Comparison of ENCODE assay signal across 20 cellular contexts in the genomic region with DNA sequence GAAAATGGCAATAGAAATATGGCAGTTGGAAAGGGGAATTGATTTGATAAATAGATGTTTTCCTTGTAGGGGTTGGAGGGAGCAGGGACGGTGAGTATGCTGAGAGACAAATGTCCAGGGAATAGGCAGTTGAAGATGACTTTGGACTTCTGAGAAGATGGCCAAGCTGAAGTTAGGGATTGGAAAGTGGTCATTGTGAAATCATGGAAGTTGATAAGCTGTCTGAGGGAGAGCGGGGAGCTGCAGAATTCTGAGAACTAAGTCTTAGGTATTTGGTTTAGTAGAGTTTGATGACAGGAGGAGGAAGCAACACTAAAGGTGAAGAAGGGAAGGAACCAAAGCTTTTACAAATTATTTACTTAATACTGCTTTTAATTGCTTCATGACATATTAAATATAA. TPM values are rescaled to one million over a fixed set of nuclear protein-coding genes. Genes with fewer than 3 reads are reported as not detected.
DNase-seq lines count a peak whose midpoint lies in the region; ATAC-seq, FAIRE-seq and TF ChIP-seq lines count a peak whose summit lies in the region.
"Had no signal": no experiment of that assay in that cellular context is flagged by ENCODE, and none has a peak within 500 bp of the region (broad histone marks: within the 10 kb centered on the region; RNA-seq: fewer than 3 reads in every experiment).

No MANE protein-coding gene starts in this region.

- no peaks in the 10 kb centered on the region for H4K20me1 ChIP-seq in DND-41 (ENCODE audit: insufficient read depth, low read length)

- peak overlapping the region; percentile 32 for H3K4me2 ChIP-seq in DND-41 (ENCODE audit: insufficient read depth, low read length)
- H3K4me2 ChIP-seq: neural progenitor cell had no signal

- H3K36me3 ChIP-seq in DND-41 (ENCODE audit: insufficient read depth, low read length), result peaks cover 86% of the 10 kb centered on the region
- H3K36me3 ChIP-seq in left ventricle myocardium inferior, result peaks cover 89% of the 10 kb centered on the region
- H3K36me3 ChIP-seq in psoas muscle (ENCODE audit: insufficient read depth in 1 of 2, low read depth in 1 of 2), result peaks cover 19 to 83% of the 10 kb centered on the region in 2 donors
- H3K36me3 ChIP-seq in mucosa of descending colon (ENCODE audit: low read depth), result peaks cover 7% of the 10 kb centered on the region

- H3K27ac ChIP-seq in DND-41 (ENCODE audit: low read length) (peak overlapping the region; percentile 82), left ventricle myocardium inferior (replicated peaks) (peak overlapping the region; percentile 69), psoas muscle (peak overlapping the region; percentile 84)
- H3K27ac ChIP-seq: neural progenitor cell, Peyer's patch had no signal

- H2AFZ ChIP-seq in DND-41 (ENCODE audit: low read depth, low read length), result no peak overlapping the region
- H2AFZ ChIP-seq: neural progenitor cell had no signal

- no peak for TF ChIP-seq CTCF in DND-41 (IDR thresholded peaks at IDR 0.05; ENCODE audit: borderline replicate concordance, extremely low read depth, low read length, poor library complexity, severe bottlenecking)
- TF ChIP-seq CTCF in left ventricle myocardium inferior (IDR thresholded peaks at IDR 0.05; ENCODE audit: borderline replicate concordance), result no peak
- TF ChIP-seq CTCF in psoas muscle (IDR thresholded peaks at IDR 0.05), result no peak
- TF ChIP-seq CTCF in mucosa of descending colon (IDR thresholded peaks at IDR 0.05), result no peak

- DNase-seq in DND-41, result no peak
- no peak for DNase-seq in activated T-helper 1 cell treated with anti-CD3 and anti-CD28 coated beads, Interleukin-12 subunit alpha, Interleukin-12 subunit beta, Interleukin-2, Interleukin-4 antibody, amounts not matched to agents 30 ng/mL and 10 ng/mL and 1 ng/mL, durations not matched to agents 14 hours and 24 hours and 36 hours (ENCODE audit: low spot score)
- DNase-seq in left ventricle myocardium inferior, result no peak
- DNase-seq in psoas muscle, result no peak
- no peak for DNase-seq in mucosa of descending colon
- DNase-seq in activated effector memory CD4-positive, alpha-beta T cell treated with Interleukin-2 at 50 U/mL for 16 hours, result no peak
- DNase-seq in RCC 7860 (ENCODE audit: low spot score), result no peak
- DNase-seq: activated CD4-positive, alpha-beta T cell treated with anti-CD3 and anti-CD28 coated beads, Interleukin-2, amount 50 U/mL, for 4 hours; activated naive CD8-positive, alpha-beta T cell treated with anti-CD3 and anti-CD28 coated beads, Interleukin-2, amount 50 U/mL, for 24 hours; activated T-cell treated with anti-CD3 and anti-CD28 coated beads, Interleukin-2, amount 50 U/mL, for 48 hours; CD8-positive, alpha-beta memory T cell; NCI-H82; stimulated activated CD4-positive, alpha-beta T cell treated with anti-CD3 and anti-CD28 coated beads, Interleukin-1b, Interleukin-23, amount 100 ng/mL, for 48 hours; stimulated activated naive CD8-positive, alpha-beta T cell treated with anti-CD3 and anti-CD28 coated beads, Interleukin-15, amount 100 ng/mL, for 72 hours; T-cell had no signal

- no peaks in the 10 kb centered on the region for H3K9me3 Mint-ChIP-seq in activated T-helper 1 cell treated with anti-CD3 and anti-CD28 coated beads, Interleukin-12 subunit alpha, Interleukin-12 subunit beta, Interleukin-2, Interleukin-4 antibody, amounts not matched to agents 30 ng/mL and 10 ng/mL and 1 ng/mL, durations not matched to agents 14 hours and 24 hours and 36 hours
- H3K9me3 Mint-ChIP-seq: activated naive CD8-positive, alpha-beta T cell treated with anti-CD3 and anti-CD28 coated beads, Interleukin-2, amount 50 U/mL, for 24 hours; CD8-positive, alpha-beta memory T cell; neural progenitor cell; stimulated activated naive CD8-positive, alpha-beta T cell treated with anti-CD3 and anti-CD28 coated beads, Interleukin-15, amount 100 ng/mL, for 72 hours; T-cell had no signal

- no peaks in the 10 kb centered on the region for H3K9me3 ChIP-seq in DND-41 (ENCODE audit: insufficient read depth, low read length, severe bottlenecking)
- no peaks in the 10 kb centered on the region for H3K9me3 ChIP-seq in left ventricle myocardium inferior (replicated peaks)
- H3K9me3 ChIP-seq in psoas muscle, result no peaks in the 10 kb centered on the region
- H3K9me3 ChIP-seq in mucosa of descending colon, result no peaks in the 10 kb centered on the region
- H3K9me3 ChIP-seq: Peyer's patch had no signal

- H3K9ac ChIP-seq in DND-41 (ENCODE audit: low read depth, low read length), result peak overlapping the region; percentile 24; the same call in 1 of the 2 replicates
- H3K9ac ChIP-seq: neural progenitor cell had no signal

- 56 to 84% (median 64%) methylated on average over 2 of the region's 2 CpGs for WGBS in psoas muscle, 3 donors

- no peak overlapping the region for H3K4me3 ChIP-seq in DND-41 (ENCODE audit: low read depth in 1 of 2, low read length in 2 of 2)
- no peak overlapping the region for H3K4me3 ChIP-seq in left ventricle myocardium inferior
- H3K4me3 ChIP-seq in psoas muscle, result peak overlapping the region; percentile 5
- H3K4me3 ChIP-seq in mucosa of descending colon, result no peak overlapping the region
- H3K4me3 ChIP-seq: cardiac muscle cell, neural progenitor cell, Peyer's patch had no signal

- H3K27me3 ChIP-seq in DND-41 (ENCODE audit: insufficient read depth, low read length, poor library complexity), result no peaks in the 10 kb centered on the region
- H3K27me3 ChIP-seq in left ventricle myocardium inferior (ENCODE audit: low read depth), result no peaks in the 10 kb centered on the region
- H3K27me3 ChIP-seq in psoas muscle (ENCODE audit: insufficient read depth in 3 of 3, low read length in 2 of 3), result no peaks in the 10 kb centered on the region
- H3K27me3 ChIP-seq: cardiac muscle cell, neural progenitor cell, Peyer's patch had no signal

- H3K27ac Mint-ChIP-seq in activated T-helper 1 cell treated with anti-CD3 and anti-CD28 coated beads, Interleukin-12 subunit alpha, Interleukin-12 subunit beta, Interleukin-2, Interleukin-4 antibody, amounts not matched to agents 30 ng/mL and 10 ng/mL and 1 ng/mL, durations not matched to agents 14 hours and 24 hours and 36 hours, result peak overlapping the region; percentile 1
- H3K27ac Mint-ChIP-seq: activated naive CD8-positive, alpha-beta T cell treated with anti-CD3 and anti-CD28 coated beads, Interleukin-2, amount 50 U/mL, for 24 hours; neural progenitor cell; T-cell had no signal

- H3K4me3 Mint-ChIP-seq in activated T-helper 1 cell treated with anti-CD3 and anti-CD28 coated beads, Interleukin-12 subunit alpha, Interleukin-12 subunit beta, Interleukin-2, Interleukin-4 antibody, amounts not matched to agents 30 ng/mL and 10 ng/mL and 1 ng/mL, durations not matched to agents 14 hours and 24 hours and 36 hours, result no peak overlapping the region
- H3K4me3 Mint-ChIP-seq: activated naive CD8-positive, alpha-beta T cell treated with anti-CD3 and anti-CD28 coated beads, Interleukin-2, amount 50 U/mL, for 24 hours; CD8-positive, alpha-beta memory T cell; neural progenitor cell; stimulated activated naive CD8-positive, alpha-beta T cell treated with anti-CD3 and anti-CD28 coated beads, Interleukin-15, amount 100 ng/mL, for 72 hours; T-cell had no signal

- H3K27me3 Mint-ChIP-seq in activated T-helper 1 cell treated with anti-CD3 and anti-CD28 coated beads, Interleukin-12 subunit alpha, Interleukin-12 subunit beta, Interleukin-2, Interleukin-4 antibody, amounts not matched to agents 30 ng/mL and 10 ng/mL and 1 ng/mL, durations not matched to agents 14 hours and 24 hours and 36 hours (ENCODE audit: insufficient read depth), result no peaks in the 10 kb centered on the region
- H3K27me3 Mint-ChIP-seq: activated naive CD8-positive, alpha-beta T cell treated with anti-CD3 and anti-CD28 coated beads, Interleukin-2, amount 50 U/mL, for 24 hours; CD8-positive, alpha-beta memory T cell; stimulated activated naive CD8-positive, alpha-beta T cell treated with anti-CD3 and anti-CD28 coated beads, Interleukin-15, amount 100 ng/mL, for 72 hours; T-cell had no signal

- ATAC-seq in DND-41 (ENCODE audit: insufficient read depth, low read depth) (no peak), psoas muscle (peak in 3 of 4 donors; percentile 6 to 19 (median 9)), HG03095 (IDR thresholded peaks at IDR 0.05; ENCODE audit: unreplicated experiment) (no peak), mucosa of descending colon (no peak)
- ATAC-seq: activated naive CD8-positive, alpha-beta T cell treated with anti-CD3 and anti-CD28 coated beads, Interleukin-2, amount 50 U/mL, for 24 hours; stimulated activated naive CD8-positive, alpha-beta T cell treated with anti-CD3 and anti-CD28 coated beads, Interleukin-15, amount 100 ng/mL, for 72 hours; T-cell had no signal

- intact Hi-C loops in activated T-helper 1 cell treated with anti-CD3 and anti-CD28 coated beads, Interleukin-12 subunit alpha, Interleukin-12 subunit beta, Interleukin-2, Interleukin-4 antibody, amounts not matched to agents 30 ng/mL and 10 ng/mL and 1 ng/mL, durations not matched to agents 14 hours and 24 hours and 36 hours (cut with micrococcal nuclease), result no loop called here
- intact Hi-C loops in left ventricle myocardium inferior (cut with micrococcal nuclease), result no loop called here
- intact Hi-C loops in psoas muscle (cut with DNase I), result no loop called here
- intact Hi-C loops in mucosa of descending colon (cut with DNase I, micrococcal nuclease), result no loop called here

- peaks cover 5% of the 10 kb centered on the region for H3K4me1 Mint-ChIP-seq in activated T-helper 1 cell treated with anti-CD3 and anti-CD28 coated beads, Interleukin-12 subunit alpha, Interleukin-12 subunit beta, Interleukin-2, Interleukin-4 antibody, amounts not matched to agents 30 ng/mL and 10 ng/mL and 1 ng/mL, durations not matched to agents 14 hours and 24 hours and 36 hours (ENCODE audit: low read depth)
- H3K4me1 Mint-ChIP-seq: activated naive CD8-positive, alpha-beta T cell treated with anti-CD3 and anti-CD28 coated beads, Interleukin-2, amount 50 U/mL, for 24 hours; neural progenitor cell; stimulated activated naive CD8-positive, alpha-beta T cell treated with anti-CD3 and anti-CD28 coated beads, Interleukin-15, amount 100 ng/mL, for 72 hours had no signal

- FAIRE-seq in RCC 7860 (lab: Jason Lieb, UNC), result no peak
- FAIRE-seq: kidney had no signal

- H3K4me1 ChIP-seq in DND-41 (ENCODE audit: insufficient read depth, low read length) (peaks cover 51% of the 10 kb centered on the region), left ventricle myocardium inferior (peaks cover 32% of the 10 kb centered on the region), psoas muscle (peaks cover 18% of the 10 kb centered on the region), mucosa of descending colon (ENCODE audit: low read depth) (no peaks in the 10 kb centered on the region)
- H3K4me1 ChIP-seq: neural progenitor cell, Peyer's patch had no signal

- peaks cover 30% of the 10 kb centered on the region for H3K79me2 ChIP-seq in DND-41 (ENCODE audit: insufficient read depth, low read length)

- H3K36me3 Mint-ChIP-seq in activated T-helper 1 cell treated with anti-CD3 and anti-CD28 coated beads, Interleukin-12 subunit alpha, Interleukin-12 subunit beta, Interleukin-2, Interleukin-4 antibody, amounts not matched to agents 30 ng/mL and 10 ng/mL and 1 ng/mL, durations not matched to agents 14 hours and 24 hours and 36 hours (ENCODE audit: low read depth), result peaks cover 48% of the 10 kb centered on the region

RNA-seq across cellular contexts. Expression of a gene that starts 15.1 kb away (rescaled TPM):
- 34.9 and 39.9 TPM in 2 replicates for total RNA-seq in activated T-helper 1 cell treated with anti-CD3 and anti-CD28 coated beads, Interleukin-12 subunit alpha, Interleukin-12 subunit beta, Interleukin-2, Interleukin-4 antibody, amounts not matched to agents 30 ng/mL and 10 ng/mL and 1 ng/mL, durations not matched to agents 14 hours and 24 hours and 36 hours
- total RNA-seq in left ventricle myocardium inferior (60.2 TPM), psoas muscle (10 to 100 TPM; 28.2 to 49.7 (median 44.2) TPM), mucosa of descending colon (10 to 100 TPM; 27.4 to 41.5 (median 40.6) TPM)
- 10 to 100 TPM; 32.5 to 44.4 (median 39.7) TPM for polyA plus RNA-seq in psoas muscle

RNA-seq across cellular contexts. Expression of a gene that starts 15.3 kb away (rescaled TPM):
- total RNA-seq in activated T-helper 1 cell treated with anti-CD3 and anti-CD28 coated beads, Interleukin-12 subunit alpha, Interleukin-12 subunit beta, Interleukin-2, Interleukin-4 antibody, amounts not matched to agents 30 ng/mL and 10 ng/mL and 1 ng/mL, durations not matched to agents 14 hours and 24 hours and 36 hours, result 30.3 and 32.1 TPM in 2 replicates
- total RNA-seq in left ventricle myocardium inferior (15.5 TPM), psoas muscle (10 to 100 TPM; 15.1 to 22.8 (median 19.5) TPM), mucosa of descending colon (10 to 100 TPM; 10.0 to 16.2 (median 10.9) TPM)
- 10 to 100 TPM in 2 of 3 donors, 1 to 10 TPM in 1; 9.0 to 20.7 (median 12.5) TPM for polyA plus RNA-seq in psoas muscle

Comparison
In these comparisons a context has a peak if more than half of its experiments do, and no peak if none do; other contexts are left out.
1. ATAC-seq: peak in psoas muscle (3 of 4); none in DND-41 (single experiment), HG03095 (single experiment) and mucosa of descending colon (single experiment).
2. Peak in every context shown above with its lines, with median percentiles within 50 percentile points of each other: H3K27ac ChIP-seq.